24 cellular contexts compared by ENCODE assay signal in genomic region chr6:137739544-137739943, GRCh38.
"Had no signal": no experiment of that assay in that cellular context is flagged by ENCODE, and none has a peak within 500 bp of the region (broad histone marks: within the 10 kb centered on the region; RNA-seq: fewer than 3 reads in every experiment).

No MANE protein-coding gene starts in this region.

- H3K9me3 Mint-ChIP-seq: endodermal cell; naive thymus-derived CD8-positive, alpha-beta T cell; stimulated activated effector memory CD8-positive, alpha-beta T cell treated with anti-CD3 and anti-CD28 coated beads, Interleukin-12 subunit alpha, Interleukin-12 subunit beta, amount 100 ng/mL, for 72 hours had no signal

- H3K4me2 ChIP-seq: hepatocyte had no signal

- H3K36me3 ChIP-seq: gastrocnemius medialis, neutrophil, prostate gland, right atrium auricular region, sigmoid colon, stomach, thyroid gland had no signal

- H3K4me3 ChIP-seq: dorsolateral prefrontal cortex, gastrocnemius medialis, hepatocyte, prostate gland, right atrium auricular region, sigmoid colon, stomach, thyroid gland had no signal

- H3K4me1 ChIP-seq: gastrocnemius medialis, prostate gland, right atrium auricular region, sigmoid colon had no signal

- H3K9me3 ChIP-seq: gastrocnemius medialis, neutrophil, prostate gland, right atrium auricular region, sigmoid colon, stomach, thyroid gland had no signal

- DNase-seq: dorsolateral prefrontal cortex; effector CD4-positive, alpha-beta T cell; endodermal cell; gastrocnemius medialis; head of caudate nucleus; kidney; mesendoderm; naive thymus-derived CD8-positive, alpha-beta T cell; sigmoid colon; stimulated activated CD4-positive, alpha-beta T cell treated with anti-CD3 and anti-CD28 coated beads, Interleukin-2, amount 100 ng/mL, for 24 hours; stimulated activated CD4-positive, alpha-beta T cell treated with anti-CD3 and anti-CD28 coated beads, Interleukin-4, amount 100 ng/mL, for 24 hours; stimulated activated naive CD4-positive, alpha-beta T cell treated with Interleukin-2 at 50 U/mL for 16 hours; stomach; thyroid gland had no signal

- H3K27ac Mint-ChIP-seq: endodermal cell; stimulated activated effector memory CD8-positive, alpha-beta T cell treated with anti-CD3 and anti-CD28 coated beads, Interleukin-12 subunit alpha, Interleukin-12 subunit beta, amount 100 ng/mL, for 72 hours; type B pancreatic cell had no signal

- H3K36me3 Mint-ChIP-seq: stimulated activated effector memory CD8-positive, alpha-beta T cell treated with anti-CD3 and anti-CD28 coated beads, Interleukin-12 subunit alpha, Interleukin-12 subunit beta, amount 100 ng/mL, for 72 hours had no signal

- H3K79me2 ChIP-seq: hepatocyte had no signal

- H3K27ac ChIP-seq: dorsolateral prefrontal cortex, epithelial cell of prostate, gastrocnemius medialis, hepatocyte, neutrophil, prostate gland, right atrium auricular region, sigmoid colon, stomach, thyroid gland had no signal

- H3K27me3 Mint-ChIP-seq: naive thymus-derived CD8-positive, alpha-beta T cell had no signal

- H3K27me3 ChIP-seq: gastrocnemius medialis, hepatocyte, neutrophil, right atrium auricular region, sigmoid colon, stomach, thyroid gland had no signal

- ATAC-seq: esophagus mucosa; gastrocnemius medialis; left lobe of liver; naive thymus-derived CD8-positive, alpha-beta T cell; stimulated activated effector memory CD8-positive, alpha-beta T cell treated with anti-CD3 and anti-CD28 coated beads, Interleukin-12 subunit alpha, Interleukin-12 subunit beta, amount 100 ng/mL, for 72 hours had no signal

- FAIRE-seq: colon, kidney had no signal

- H3K4me3 Mint-ChIP-seq: endodermal cell; naive thymus-derived CD8-positive, alpha-beta T cell; stimulated activated effector memory CD8-positive, alpha-beta T cell treated with anti-CD3 and anti-CD28 coated beads, Interleukin-12 subunit alpha, Interleukin-12 subunit beta, amount 100 ng/mL, for 72 hours; type B pancreatic cell had no signal

- H2AFZ ChIP-seq: hepatocyte had no signal
